Comparison of ENCODE assay signal across 9 cellular contexts in genomic region chr5:140834439-140835008, GRCh38. TPM values are rescaled to one million over a fixed set of nuclear protein-coding genes. Genes with fewer than 3 reads are reported as not detected.
DNase-seq lines count a peak whose midpoint lies in the region; ATAC-seq and TF ChIP-seq lines count a peak whose summit lies in the region.
"Not testable (repeated sequence)": the region's sequence is repeated elsewhere in the genome, so short reads cannot be mapped to it uniquely, and the experiment has no call there.
"Had no signal": no experiment of that assay in that cellular context is flagged by ENCODE, and none has a peak within 500 bp of the region (broad histone marks: within the 10 kb centered on the region; RNA-seq: fewer than 3 reads in every experiment).

No MANE protein-coding gene starts in this region.

- H3K36me3 Mint-ChIP-seq in WTC11 (peaks cover 23% of the 10 kb centered on the region), chondrocyte (ENCODE audit: low read depth) (peaks cover 17% of the 10 kb centered on the region), type B pancreatic cell (peaks cover 35% of the 10 kb centered on the region)

- CTCF ChIA-PET in BJ (lab: Yijun Ruan, JAX) = not testable (repeated sequence)
- CTCF ChIA-PET in WTC11 (lab: Charles Lee) = interaction anchor here (0.7 to 2.0 kb wide), 6 partner anchors 11 to 49 kb away, joined by 3 to 7 read pairs (median 4); partner anchors contain the start of genes PCDHA1 and PCDHA10

- H3K4me3 ChIP-seq in BJ (ENCODE audit: low read depth, low read length) (peak overlapping the region; percentile 27), HUES48 (ENCODE audit: low read depth, low read length) (peak overlapping the region; percentile 54), esophagus muscularis mucosa (peak overlapping the region; percentile 11 to 36 (median 22)), iPS-15b (ENCODE audit: low read depth, low read length) (peak overlapping the region; percentile 32), sigmoid colon (peak overlapping the region in 3 of 4 donors; percentile 3 to 23 (median 16))

- not testable (repeated sequence) for H3K27me3 ChIP-seq in BJ (ENCODE audit: control insufficient read depth, insufficient read depth, low read length); HUES48 (ENCODE audit: control insufficient read depth, insufficient read depth, low read length); iPS-15b (ENCODE audit: control insufficient read depth, insufficient read depth, low read length)
- H3K27me3 ChIP-seq in esophagus muscularis mucosa (peaks cover 0 to 71% (median 7%) of the 10 kb centered on the region in 4 donors), sigmoid colon (peaks cover 0 to 74% (median 9%) of the 10 kb centered on the region in 3 donors)

- H3K4me3 Mint-ChIP-seq in WTC11 (peak overlapping the region; percentile 87), chondrocyte (ENCODE audit: unreplicated experiment) (peak overlapping the region; percentile 19), type B pancreatic cell (peak overlapping the region; percentile 86)

- not testable (repeated sequence) for TF ChIP-seq EP300 in esophagus muscularis mucosa (IDR thresholded peaks at IDR 0.05); sigmoid colon (IDR thresholded peaks at IDR 0.05)

- H3K4me1 ChIP-seq in HUES48 (ENCODE audit: control insufficient read depth, insufficient read depth, low read length); esophagus muscularis mucosa; iPS-15b (ENCODE audit: control insufficient read depth, insufficient read depth, low read length); sigmoid colon: not testable (repeated sequence)

- H3K9me3 Mint-ChIP-seq in WTC11, type B pancreatic cell: not testable (repeated sequence)
- peaks cover 17% of the 10 kb centered on the region for H3K9me3 Mint-ChIP-seq in chondrocyte (ENCODE audit: low read depth)

- intact Hi-C loops in esophagus muscularis mucosa (cut with DNase I); sigmoid colon (cut with DNase I): not testable (repeated sequence)

- not testable (repeated sequence) for H3K9me3 ChIP-seq in HUES48 (ENCODE audit: control insufficient read depth, insufficient read depth, low read length); iPS-15b (ENCODE audit: control insufficient read depth, insufficient read depth, low read length)
- H3K9me3 ChIP-seq in esophagus muscularis mucosa (peaks cover 0 to 43% (median 38%) of the 10 kb centered on the region in 4 donors), sigmoid colon (peaks cover 0 to 29% (median 16%) of the 10 kb centered on the region in 4 donors)

- H3K27me3 Mint-ChIP-seq in WTC11 (ENCODE audit: low read depth); chondrocyte (ENCODE audit: low read depth); type B pancreatic cell: not testable (repeated sequence)

- WGBS in esophagus muscularis mucosa = 28% methylated on average over 25 of the region's 38 CpGs
- WGBS in sigmoid colon, 2 donors = 33 to 59% methylated on average over 28 of the region's 38 CpGs

- ATAC-seq in WTC11 = peak; percentile 91

- DNase-seq in BJ (ENCODE audit: low read depth); WTC11 (ENCODE audit: low spot score); chondrocyte (ENCODE audit: low spot score); esophagus muscularis mucosa (ENCODE audit: extremely low spot score); sigmoid colon; type B pancreatic cell (ENCODE audit: extremely low spot score, unreplicated experiment): not testable (repeated sequence)

- POLR2A ChIA-PET in BJ (lab: Charles Lee); WTC11 (lab: Charles Lee): not testable (repeated sequence)

- not testable (repeated sequence) for H3K27ac ChIP-seq in HUES48 (ENCODE audit: low read depth, low read length); esophagus muscularis mucosa (replicated peaks in 1 of 4); sigmoid colon

- H3K27ac Mint-ChIP-seq in WTC11 (peak overlapping the region; percentile 93), type B pancreatic cell (peak overlapping the region; percentile 54)
- H3K27ac Mint-ChIP-seq in chondrocyte (ENCODE audit: unreplicated experiment) = not testable (repeated sequence)

- not testable (repeated sequence) for TF ChIP-seq CTCF in BJ (IDR thresholded peaks at IDR 0.05; ENCODE audit: insufficient read depth, low read depth, low read length); WTC11 (IDR thresholded peaks at IDR 0.05); chondrocyte (IDR thresholded peaks at IDR 0.05); esophagus muscularis mucosa (IDR thresholded peaks at IDR 0.05); sigmoid colon (IDR thresholded peaks at IDR 0.05); type B pancreatic cell (conservative IDR thresholded peaks at IDR 0.05)

- H3K4me1 Mint-ChIP-seq in WTC11; type B pancreatic cell (ENCODE audit: unreplicated experiment): not testable (repeated sequence)
- H3K4me1 Mint-ChIP-seq in chondrocyte (ENCODE audit: low read depth) = peaks cover 10% of the 10 kb centered on the region

- not testable (repeated sequence) for H3K36me3 ChIP-seq in BJ (ENCODE audit: control insufficient read depth, insufficient read depth, low read length); HUES48 (ENCODE audit: control insufficient read depth, insufficient read depth, low read length); esophagus muscularis mucosa; iPS-15b (ENCODE audit: control insufficient read depth, insufficient read depth, low read length); sigmoid colon

- not testable (repeated sequence) for TF ChIP-seq POLR2A in esophagus muscularis mucosa (IDR thresholded peaks at IDR 0.05; ENCODE audit: low read depth); sigmoid colon (IDR thresholded peaks at IDR 0.05)

- H3K9ac ChIP-seq in HUES48 (ENCODE audit: low read depth, low read length); iPS-15b (ENCODE audit: low read depth, low read length): not testable (repeated sequence)

RNA-seq across cellular contexts. Expression of gene PCDHA7, which starts 0.5 kb away (rescaled TPM):
- polyA plus RNA-seq in BJ (2011; rRNA removed) (0.44 TPM in 2 replicates), sigmoid colon (under 1 TPM in 1 of 3 donors, not detected in 2; 0.16 TPM)
- polyA minus RNA-seq in BJ (2011; rRNA and poly(A)+ RNA removed) = 0.14 and 0.36 TPM in 2 replicates
- total RNA-seq in WTC11 (2021) (2.3 to 2.7 TPM (median 2.4 TPM) in 3 replicates), chondrocyte (1.4 to 1.9 TPM (median 1.5 TPM) in 3 replicates), esophagus muscularis mucosa (1 to 10 TPM in 1 of 4 donors, under 1 TPM in 3; 0.17 to 1.0 (median 0.37) TPM), sigmoid colon (under 1 TPM; 0.14 to 0.82 (median 0.46) TPM), type B pancreatic cell (ENCODE audit: low replicate concordance) (2.5 and 6.9 TPM in 2 replicates)
- total RNA-seq: PC-9 had no signal

RNA-seq across cellular contexts. Expression of gene PCDHA8, which starts 6.5 kb away (rescaled TPM):
- 0.01 and 0.02 TPM in 2 replicates for polyA plus RNA-seq in BJ (2011; rRNA removed)
- polyA minus RNA-seq in BJ (2011; rRNA and poly(A)+ RNA removed) = 0.14 TPM in 1 of 2 replicates, not detected in the other
- total RNA-seq in WTC11 (2021) = 0.85 to 1.3 TPM (median 1.3 TPM) in 3 replicates
- 0.97 to 2.4 TPM (median 1.1 TPM) in 3 replicates for total RNA-seq in chondrocyte
- under 1 TPM in 2 of 4 donors, not detected in 2; 0.29 to 0.83 TPM for total RNA-seq in esophagus muscularis mucosa
- total RNA-seq in sigmoid colon = under 1 TPM in 1 of 4 donors, not detected in 3; 0.49 TPM
- not detected for polyA plus RNA-seq in sigmoid colon
- total RNA-seq in type B pancreatic cell (ENCODE audit: low replicate concordance) = 2.9 TPM in 2 replicates
- total RNA-seq: PC-9 had no signal

RNA-seq across cellular contexts. Expression of gene PCDHA6, which starts 6.8 kb away (rescaled TPM):
- polyA plus RNA-seq in BJ (2011; rRNA removed) = 0.02 and 0.09 TPM in 2 replicates
- polyA minus RNA-seq in BJ (2011; rRNA and poly(A)+ RNA removed) = 0.10 and 0.33 TPM in 2 replicates
- total RNA-seq in WTC11 (2021) = 2.0 to 2.4 TPM (median 2.4 TPM) in 3 replicates
- total RNA-seq in chondrocyte = 20.5 to 23.5 TPM (median 20.6 TPM) in 3 replicates
- total RNA-seq in esophagus muscularis mucosa = under 1 TPM; 0.33 to 0.97 (median 0.76) TPM
- 1 to 10 TPM in 2 of 4 donors, under 1 TPM in 2; 0.49 to 2.2 (median 0.90) TPM for total RNA-seq in sigmoid colon
- polyA plus RNA-seq in sigmoid colon = under 1 TPM in 1 of 3 donors, not detected in 2; 0.16 TPM
- 9.3 and 9.6 TPM in 2 replicates for total RNA-seq in type B pancreatic cell (ENCODE audit: low replicate concordance)
- total RNA-seq: PC-9 had no signal

RNA-seq across cellular contexts. Expression of gene PCDHA5, which starts 13.1 kb away (rescaled TPM):
- polyA plus RNA-seq in BJ (2011; rRNA removed) = not detected in 2 replicates
- 0.05 and 0.10 TPM in 2 replicates for polyA minus RNA-seq in BJ (2011; rRNA and poly(A)+ RNA removed)
- 0.85 to 0.94 TPM (median 0.90 TPM) in 3 replicates for total RNA-seq in WTC11 (2021)
- 0.32 to 0.99 TPM (median 0.62 TPM) in 3 replicates for total RNA-seq in chondrocyte
- total RNA-seq in esophagus muscularis mucosa = under 1 TPM; 0.17 to 0.69 (median 0.30) TPM
- total RNA-seq in sigmoid colon = 1 to 10 TPM in 1 of 4 donors, under 1 TPM in 3; 0.14 to 1.7 (median 0.43) TPM
- polyA plus RNA-seq in sigmoid colon = under 1 TPM in 1 of 3 donors, not detected in 2; 0.09 TPM
- 0.97 and 2.1 TPM in 2 replicates for total RNA-seq in type B pancreatic cell (ENCODE audit: low replicate concordance)
- total RNA-seq: PC-9 had no signal

RNA-seq across cellular contexts. Expression of gene PCDHA9, which starts 13.7 kb away (rescaled TPM):
- 0.01 and 0.06 TPM in 2 replicates for polyA plus RNA-seq in BJ (2011; rRNA removed)
- 0.05 TPM in 1 of 2 replicates, not detected in the other for polyA minus RNA-seq in BJ (2011; rRNA and poly(A)+ RNA removed)
- 1.1 to 1.5 TPM (median 1.4 TPM) in 3 replicates for total RNA-seq in WTC11 (2021)
- total RNA-seq in chondrocyte = 1.2 to 2.0 TPM (median 1.3 TPM) in 3 replicates
- under 1 TPM; under 0.01 to 0.42 (median 0.15) TPM for total RNA-seq in esophagus muscularis mucosa
- 1 to 10 TPM in 1 of 4 donors, under 1 TPM in 3; 0.66 to 1.4 (median 0.70) TPM for total RNA-seq in sigmoid colon
- under 1 TPM in 1 of 3 donors, not detected in 2; 0.01 TPM for polyA plus RNA-seq in sigmoid colon
- 1.5 and 2.5 TPM in 2 replicates for total RNA-seq in type B pancreatic cell (ENCODE audit: low replicate concordance)
- total RNA-seq: PC-9 had no signal

Comparison
In these comparisons a context has a peak if more than half of its experiments do, and no peak if none do; other contexts are left out.
1. H3K4me3 Mint-ChIP-seq: peak in every context shown above with its lines; median percentile 87 in WTC11; 86 in type B pancreatic cell; 19 in chondrocyte.